In the genomic region with DNA sequence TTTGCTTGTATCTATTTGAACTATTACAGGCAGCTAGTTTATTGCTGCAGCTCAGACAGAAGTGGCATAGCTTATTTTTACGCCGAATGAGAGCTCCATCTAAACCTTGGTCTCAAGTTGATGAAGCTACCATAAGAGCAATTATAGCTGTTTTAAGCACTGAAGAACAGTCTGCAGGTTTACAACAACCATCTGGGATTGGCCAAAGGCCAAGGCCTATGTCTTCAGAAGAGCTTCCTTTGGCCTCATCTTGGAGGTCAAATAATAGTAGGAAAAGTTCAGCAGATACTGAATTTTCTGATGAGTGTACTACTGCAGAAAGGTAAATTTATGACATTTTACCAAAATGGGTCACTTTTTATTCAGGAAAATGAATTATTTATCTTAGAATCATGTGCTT, we compare ENCODE assay signal across 20 cellular contexts.
A peak's percentile ranks its signal among the peaks of the same experiment; 100 is the strongest.
DNase-seq lines count a peak whose midpoint lies in the region; FAIRE-seq and TF ChIP-seq lines count a peak whose summit lies in the region.
"Had no signal": no experiment of that assay in that cellular context is flagged by ENCODE, and none has a peak within 500 bp of the region (broad histone marks: within the 10 kb centered on the region; RNA-seq: fewer than 3 reads in every experiment).

No MANE protein-coding gene starts in this region.

- H3K4me1 ChIP-seq in mesenchymal stem cell (ENCODE audit: control insufficient read depth, insufficient read depth, low read depth, low read length) (no peaks in the 10 kb centered on the region), MM.1S (ENCODE audit: low read length) (no peaks in the 10 kb centered on the region)

- no peak overlapping the region for H3K18ac ChIP-seq in mesenchymal stem cell (ENCODE audit: low read depth in 1 of 2, low read length in 2 of 2)

- H2BK12ac ChIP-seq in mesenchymal stem cell (ENCODE audit: low read length in 2 of 2) = no peak overlapping the region

- H2BK15ac ChIP-seq in mesenchymal stem cell (ENCODE audit: low read depth, poor library complexity, severe bottlenecking) = no peak overlapping the region

- 95% methylated on average over 2 of the region's 2 CpGs for WGBS in mesenchymal stem cell

- H3K27me3 ChIP-seq in mesenchymal stem cell (ENCODE audit: control insufficient read depth in 1 of 2, insufficient read depth in 1 of 2, low read length in 2 of 2) (no peaks in the 10 kb centered on the region), MM.1S (replicated peaks; ENCODE audit: insufficient read depth, low read length) (no peaks in the 10 kb centered on the region)
- H3K27me3 ChIP-seq: BE2C had no signal

- H3K23ac ChIP-seq in mesenchymal stem cell (ENCODE audit: low read length in 2 of 2) = no peak overlapping the region

- H3K4me3 ChIP-seq in mesenchymal stem cell (ENCODE audit: insufficient read depth in 1 of 2, low read depth in 1 of 2, low read length in 2 of 2) (no peak overlapping the region), MM.1S (ENCODE audit: low read length) (no peak overlapping the region)
- H3K4me3 ChIP-seq: SK-N-MC had no signal

- no peaks in the 10 kb centered on the region for H3K9me3 ChIP-seq in mesenchymal stem cell (ENCODE audit: control insufficient read depth, low read length)
- H3K9me3 ChIP-seq in MM.1S (replicated peaks; ENCODE audit: insufficient read depth, low read length) = no peaks in the 10 kb centered on the region
- H3K9me3 ChIP-seq: BE2C had no signal

- H2AFZ ChIP-seq in mesenchymal stem cell (ENCODE audit: low read depth, low read length) = no peak overlapping the region
- no peak overlapping the region for H2AFZ ChIP-seq in MM.1S (ENCODE audit: low read length)

- H3K9ac ChIP-seq in mesenchymal stem cell (ENCODE audit: low read length) (no peak overlapping the region), MM.1S (ENCODE audit: low read length) (no peak overlapping the region)

- H4K20me1 ChIP-seq in MM.1S (ENCODE audit: insufficient read depth, low read length) = no peaks in the 10 kb centered on the region

- H3K14ac ChIP-seq in mesenchymal stem cell (ENCODE audit: low read length in 2 of 2) = no peak overlapping the region

- H3K4me2 ChIP-seq in mesenchymal stem cell (ENCODE audit: low read length, poor library complexity, severe bottlenecking) (no peak overlapping the region), MM.1S (ENCODE audit: low read depth, low read length) (no peak overlapping the region)

- TF ChIP-seq CTCF in MM.1S (IDR thresholded peaks at IDR 0.05; ENCODE audit: low read length) = no peak

- H3K27ac ChIP-seq in mesenchymal stem cell (ENCODE audit: low read length, poor library complexity, severe bottlenecking) (no peak overlapping the region), MM.1S (ENCODE audit: low read length) (no peak overlapping the region)
- H3K27ac ChIP-seq: SK-N-MC had no signal

- no peak overlapping the region for H2BK5ac ChIP-seq in mesenchymal stem cell (ENCODE audit: low read depth, low read length, poor library complexity, severe bottlenecking)

- H3K79me2 ChIP-seq in MM.1S (ENCODE audit: low read length) = no peaks in the 10 kb centered on the region

- no peak overlapping the region for H2BK120ac ChIP-seq in mesenchymal stem cell (ENCODE audit: low read depth, low read length)

- no peak overlapping the region for H4K8ac ChIP-seq in mesenchymal stem cell (ENCODE audit: low read length)

- H4K91ac ChIP-seq in mesenchymal stem cell (ENCODE audit: low read length) = no peak overlapping the region

- peaks cover 2% of the 10 kb centered on the region for H3K79me1 ChIP-seq in mesenchymal stem cell (replicated peaks; ENCODE audit: low read length, poor library complexity, severe bottlenecking)

- peak; percentile 5 for DNase-seq in NCI-H2171 treated with DMSO at 0.1 percent for 48 hours (lab: John Stamatoyannopoulos, UW)
- DNase-seq in NCI-H2171 (lab: John Stamatoyannopoulos, UW) = no peak
- peak; percentile 54 for DNase-seq in NCI-H524 treated with DMSO at 0.1 percent for 48 hours (lab: John Stamatoyannopoulos, UW)
- peak; percentile 28 for DNase-seq in cerebellum (ENCODE audit: low spot score)
- DNase-seq in mesenchymal stem cell = peak; percentile 6
- no peak for DNase-seq in activated CD4-positive, alpha-beta T cell treated with anti-CD3 and anti-CD28 coated beads, Interleukin-2, amount 50 U/mL, for 4 hours
- no peak for DNase-seq in RCC 7860 (ENCODE audit: low spot score)
- no peak for DNase-seq in MM.1S
- DNase-seq: 8988T, ACHN, BE2C, Calu3, NCI-H1092 treated with DMSO at 0.1 percent for 48 hours, NCI-H146, NCI-H2029, NCI-H345, NCI-H510A treated with DMSO at 0.1 percent for 48 hours, NCI-H82, SIG-M5 had no signal

- H3K36me3 ChIP-seq in mesenchymal stem cell (ENCODE audit: control insufficient read depth in 1 of 2, insufficient read depth in 2 of 2, low read depth in 1 of 2, low read length in 2 of 2) (peaks cover 0 to 45% of the 10 kb centered on the region in 2 experiments), MM.1S (replicated peaks; ENCODE audit: insufficient read depth, low read length) (no peaks in the 10 kb centered on the region)

- H3F3A ChIP-seq in MM.1S (ENCODE audit: insufficient read depth, low read length) = no peaks in the 10 kb centered on the region

- no peak overlapping the region for H2AK5ac ChIP-seq in mesenchymal stem cell (ENCODE audit: low read length, severe bottlenecking)

- no peak overlapping the region for H3K4ac ChIP-seq in mesenchymal stem cell (ENCODE audit: low read depth in 1 of 2, low read length in 2 of 2)

- no peak for FAIRE-seq in RCC 7860 (lab: Jason Lieb, UNC)

- H3K9me2 ChIP-seq in MM.1S (replicated peaks; ENCODE audit: insufficient read depth, low read length) = no peaks in the 10 kb centered on the region

Comparison
In these comparisons a context has a peak if more than half of its experiments do, and no peak if none do; other contexts are left out.
1. DNase-seq: peak in NCI-H2171 treated with DMSO at 0.1 percent for 48 hours (single experiment), NCI-H524 treated with DMSO at 0.1 percent for 48 hours (single experiment), cerebellum (single experiment) and mesenchymal stem cell (single experiment); none in NCI-H2171 (single experiment), activated CD4-positive, alpha-beta T cell treated with anti-CD3 and anti-CD28 coated beads, Interleukin-2, amount 50 U/mL, for 4 hours (0 of 2), RCC 7860 (single experiment) and MM.1S (single experiment).